7 cellular contexts compared by ENCODE assay signal in genomic region chr15:34583399-34584320, GRCh38. TPM values are rescaled to one million over a fixed set of nuclear protein-coding genes. Genes with fewer than 3 reads are reported as not detected.
DNase-seq lines count a peak whose midpoint lies in the region; ATAC-seq, FAIRE-seq and TF ChIP-seq lines count a peak whose summit lies in the region.

Gene GOLGA8B (minus strand): TSS chr15:34583651. CDS start chr15:34535912, 47,739 bp downstream.

- TF ChIP-seq CTCF in WERI-Rb-1 (IDR thresholded peaks at IDR 0.05; ENCODE audit: low read depth, low read length) (no peak), bronchial epithelial cell (IDR thresholded peaks at IDR 0.05; ENCODE audit: insufficient read depth, low read length, severe bottlenecking) (no peak)

- peak within 1 kb of the TSS; percentile 96 for H3K4me3 ChIP-seq in WERI-Rb-1 (ENCODE audit: low read depth, low read length)
- H3K4me3 ChIP-seq in bronchial epithelial cell (ENCODE audit: low read depth, low read length): peak within 1 kb of the TSS; percentile 81

- no peak for FAIRE-seq in bronchial epithelial cell (lab: Jason Lieb, UNC)

- DNase-seq in NCI-H1930 (lab: John Stamatoyannopoulos, UW) (peak; percentile 38 to 57), WERI-Rb-1 (peak; percentile 78), bronchial epithelial cell (ENCODE audit: low read depth) (peak; percentile 68), iris pigment epithelial cell (ENCODE audit: low read depth) (peak; percentile 50)
- DNase-seq in stimulated activated CD4-positive, alpha-beta T cell treated with anti-CD3 and anti-CD28 coated beads, Interleukin-12 subunit alpha, Interleukin-12 subunit beta, amount 100 ng/mL, for 48 hours (ENCODE audit: low read depth in 2 of 3, low spot score in 1 of 3): peak; percentile 49 to 70 (median 52)

- H3K36me3 ChIP-seq in WERI-Rb-1 (no peaks in the 10 kb centered on the region), bronchial epithelial cell (ENCODE audit: control insufficient read depth, insufficient read depth, low read length) (peaks cover 1% of the 10 kb centered on the region)

- H3K27ac ChIP-seq in WERI-Rb-1: peak within 1 kb of the TSS; percentile 77

- ATAC-seq in GM18502 (IDR thresholded peaks at IDR 0.05; ENCODE audit: poor library complexity, unreplicated experiment): peak; percentile 73
- ATAC-seq in HG02798 (IDR thresholded peaks at IDR 0.05; ENCODE audit: poor library complexity, unreplicated experiment): peak; percentile 79

- no peaks in the 10 kb centered on the region for H3K9me3 ChIP-seq in WERI-Rb-1 (ENCODE audit: severe bottlenecking)

- H3K27me3 ChIP-seq in WERI-Rb-1 (ENCODE audit: insufficient read depth, low read depth, severe bottlenecking) (no peaks in the 10 kb centered on the region), bronchial epithelial cell (ENCODE audit: control insufficient read depth, insufficient read depth, low read length) (no peaks in the 10 kb centered on the region)

RNA-seq across cellular contexts. Expression of gene GOLGA8B, which starts in this region (rescaled TPM):
- 31.2 and 48.7 TPM in 2 replicates for total RNA-seq in bronchial epithelial cell

Comparison
In these comparisons a context has a peak if more than half of its experiments do, and no peak if none do; other contexts are left out.
1. Peak in every context shown above with its lines: DNase-seq, ATAC-seq, H3K4me3 ChIP-seq and H3K27ac ChIP-seq.